In the genomic region with DNA sequence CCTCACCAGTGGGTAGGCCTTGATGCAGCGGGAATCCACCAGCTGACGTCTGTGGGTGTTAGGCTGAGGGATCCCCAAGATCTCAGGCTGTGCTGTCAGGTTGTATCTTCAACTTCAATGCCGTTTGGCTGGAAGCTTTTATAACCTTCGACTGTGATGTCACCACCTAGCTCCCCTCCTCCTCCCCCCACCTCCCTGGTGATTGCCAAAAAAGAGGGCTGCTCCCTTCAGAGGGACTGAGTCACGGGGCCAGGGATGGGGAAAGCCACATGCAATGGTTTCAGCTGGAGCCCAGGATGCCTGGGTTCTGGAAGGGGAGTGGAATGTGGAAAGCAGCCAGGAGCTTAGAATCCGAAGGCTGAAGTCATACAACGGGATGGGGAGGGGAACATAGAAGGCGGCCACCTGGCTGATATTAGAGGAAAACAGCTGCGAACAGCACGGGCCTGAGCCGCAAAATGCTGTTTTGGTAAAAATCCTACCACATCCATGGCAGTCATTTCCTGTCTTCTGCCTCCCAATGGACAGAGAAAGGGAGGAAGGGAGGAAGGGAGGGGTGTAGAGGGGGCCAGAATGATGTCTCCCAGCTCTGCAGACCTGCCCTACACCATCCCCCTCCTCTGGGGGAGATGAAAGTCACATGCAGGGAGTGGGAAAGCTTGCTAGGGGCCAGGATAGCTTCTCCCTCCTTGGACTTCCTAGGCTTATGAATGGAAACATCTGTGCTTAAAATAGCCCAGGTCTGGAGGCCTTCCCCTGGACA, we compare ENCODE assay signal across 1 cellular context.
A peak's percentile ranks its signal among the peaks of the same experiment; 100 is the strongest.
TF ChIP-seq lines count a peak whose summit lies in the region.

A gene (minus strand): TSS at position 110 of the 763 bp plus-strand sequence. CDS start 1,022 bp downstream, outside the sequence.

TF ChIP-seq in HEK293, 187 proteins besides CTCF, POLR2A, EP300 and RAD21 (continued from another document and continues in another):
- TF ChIP-seq, protein P1, sequence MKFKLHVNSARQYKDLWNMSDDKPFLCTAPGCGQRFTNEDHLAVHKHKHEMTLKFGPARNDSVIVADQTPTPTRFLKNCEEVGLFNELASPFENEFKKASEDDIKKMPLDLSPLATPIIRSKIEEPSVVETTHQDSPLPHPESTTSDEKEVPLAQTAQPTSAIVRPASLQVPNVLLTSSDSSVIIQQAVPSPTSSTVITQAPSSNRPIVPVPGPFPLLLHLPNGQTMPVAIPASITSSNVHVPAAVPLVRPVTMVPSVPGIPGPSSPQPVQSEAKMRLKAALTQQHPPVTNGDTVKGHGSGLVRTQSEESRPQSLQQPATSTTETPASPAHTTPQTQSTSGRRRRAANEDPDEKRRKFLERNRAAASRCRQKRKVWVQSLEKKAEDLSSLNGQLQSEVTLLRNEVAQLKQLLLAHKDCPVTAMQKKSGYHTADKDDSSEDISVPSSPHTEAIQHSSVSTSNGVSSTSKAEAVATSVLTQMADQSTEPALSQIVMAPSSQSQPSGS (tag by site-specific recombination; IDR thresholded peaks at IDR 0.05; ENCODE audit: low read depth) = peak; percentile 25; the same call in 1 of the 2 replicates
- no peak for TF ChIP-seq SP3 (tag by site-specific recombination; IDR thresholded peaks at IDR 0.05)
- no peak for TF ChIP-seq ZNF121 (tag by site-specific recombination; IDR thresholded peaks at IDR 0.05)
- TF ChIP-seq OSR2 (tag by site-specific recombination; IDR thresholded peaks at IDR 0.05) = no peak
- TF ChIP-seq SP7 (tag by site-specific recombination; IDR thresholded peaks at IDR 0.05) = peak; percentile 36; the same call in 1 of the 2 replicates
- peak; percentile 87 for TF ChIP-seq ZNF629 (tag by site-specific recombination; IDR thresholded peaks at IDR 0.05)
- TF ChIP-seq, protein P2, sequence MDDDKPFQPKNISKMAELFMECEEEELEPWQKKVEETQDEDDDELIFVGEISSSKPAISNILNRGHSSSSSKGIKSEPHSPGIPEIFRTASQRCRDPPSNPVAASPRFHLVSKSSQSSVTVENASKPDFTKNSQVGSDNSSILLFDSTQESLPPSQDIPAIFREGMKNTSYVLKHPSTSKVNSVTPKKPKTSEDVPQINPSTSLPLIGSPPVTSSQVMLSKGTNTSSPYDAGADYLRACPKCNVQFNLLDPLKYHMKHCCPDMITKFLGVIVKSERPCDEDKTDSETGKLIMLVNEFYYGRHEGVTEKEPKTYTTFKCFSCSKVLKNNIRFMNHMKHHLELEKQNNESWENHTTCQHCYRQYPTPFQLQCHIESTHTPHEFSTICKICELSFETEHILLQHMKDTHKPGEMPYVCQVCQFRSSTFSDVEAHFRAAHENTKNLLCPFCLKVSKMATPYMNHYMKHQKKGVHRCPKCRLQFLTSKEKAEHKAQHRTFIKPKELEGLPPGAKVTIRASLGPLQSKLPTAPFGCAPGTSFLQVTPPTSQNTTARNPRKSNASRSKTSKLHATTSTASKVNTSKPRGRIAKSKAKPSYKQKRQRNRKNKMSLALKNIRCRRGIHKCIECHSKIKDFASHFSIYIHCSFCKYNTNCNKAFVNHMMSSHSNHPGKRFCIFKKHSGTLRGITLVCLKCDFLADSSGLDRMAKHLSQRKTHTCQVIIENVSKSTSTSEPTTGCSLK (tag by site-specific recombination; IDR thresholded peaks at IDR 0.05) = no peak
- TF ChIP-seq MEIS1 (CRISPR knock-in tag; IDR thresholded peaks at IDR 0.05; ENCODE audit: borderline replicate concordance) = no peak
- TF ChIP-seq, protein P3, sequence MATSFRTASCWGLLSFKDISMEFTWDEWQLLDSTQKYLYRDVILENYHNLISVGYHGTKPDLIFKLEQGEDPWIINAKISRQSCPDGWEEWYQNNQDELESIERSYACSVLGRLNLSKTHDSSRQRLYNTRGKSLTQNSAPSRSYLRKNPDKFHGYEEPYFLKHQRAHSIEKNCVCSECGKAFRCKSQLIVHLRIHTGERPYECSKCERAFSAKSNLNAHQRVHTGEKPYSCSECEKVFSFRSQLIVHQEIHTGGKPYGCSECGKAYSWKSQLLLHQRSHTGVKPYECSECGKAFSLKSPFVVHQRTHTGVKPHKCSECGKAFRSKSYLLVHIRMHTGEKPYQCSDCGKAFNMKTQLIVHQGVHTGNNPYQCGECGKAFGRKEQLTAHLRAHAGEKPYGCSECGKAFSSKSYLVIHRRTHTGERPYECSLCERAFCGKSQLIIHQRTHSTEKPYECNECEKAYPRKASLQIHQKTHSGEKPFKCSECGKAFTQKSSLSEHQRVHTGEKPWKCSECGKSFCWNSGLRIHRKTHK (tag by site-specific recombination; IDR thresholded peaks at IDR 0.05) = no peak
- TF ChIP-seq PRDM1 (tag by site-specific recombination; IDR thresholded peaks at IDR 0.05) = no peak
- TF ChIP-seq ZNF16 (tag by site-specific recombination; IDR thresholded peaks at IDR 0.05; ENCODE audit: low read depth) = no peak
- 0 out of 2 replicates have a peak, but pooled peaks have one; percentile 15 for TF ChIP-seq ZFP69B (tag by site-specific recombination; IDR thresholded peaks at IDR 0.05)
- TF ChIP-seq, protein P4, sequence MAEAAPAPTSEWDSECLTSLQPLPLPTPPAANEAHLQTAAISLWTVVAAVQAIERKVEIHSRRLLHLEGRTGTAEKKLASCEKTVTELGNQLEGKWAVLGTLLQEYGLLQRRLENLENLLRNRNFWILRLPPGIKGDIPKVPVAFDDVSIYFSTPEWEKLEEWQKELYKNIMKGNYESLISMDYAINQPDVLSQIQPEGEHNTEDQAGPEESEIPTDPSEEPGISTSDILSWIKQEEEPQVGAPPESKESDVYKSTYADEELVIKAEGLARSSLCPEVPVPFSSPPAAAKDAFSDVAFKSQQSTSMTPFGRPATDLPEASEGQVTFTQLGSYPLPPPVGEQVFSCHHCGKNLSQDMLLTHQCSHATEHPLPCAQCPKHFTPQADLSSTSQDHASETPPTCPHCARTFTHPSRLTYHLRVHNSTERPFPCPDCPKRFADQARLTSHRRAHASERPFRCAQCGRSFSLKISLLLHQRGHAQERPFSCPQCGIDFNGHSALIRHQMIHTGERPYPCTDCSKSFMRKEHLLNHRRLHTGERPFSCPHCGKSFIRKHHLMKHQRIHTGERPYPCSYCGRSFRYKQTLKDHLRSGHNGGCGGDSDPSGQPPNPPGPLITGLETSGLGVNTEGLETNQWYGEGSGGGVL (tag by site-specific recombination; IDR thresholded peaks at IDR 0.05) = peak; percentile 65
- TF ChIP-seq ZNF585B (tag by site-specific recombination; IDR thresholded peaks at IDR 0.05) = no peak
- TF ChIP-seq, protein P5, sequence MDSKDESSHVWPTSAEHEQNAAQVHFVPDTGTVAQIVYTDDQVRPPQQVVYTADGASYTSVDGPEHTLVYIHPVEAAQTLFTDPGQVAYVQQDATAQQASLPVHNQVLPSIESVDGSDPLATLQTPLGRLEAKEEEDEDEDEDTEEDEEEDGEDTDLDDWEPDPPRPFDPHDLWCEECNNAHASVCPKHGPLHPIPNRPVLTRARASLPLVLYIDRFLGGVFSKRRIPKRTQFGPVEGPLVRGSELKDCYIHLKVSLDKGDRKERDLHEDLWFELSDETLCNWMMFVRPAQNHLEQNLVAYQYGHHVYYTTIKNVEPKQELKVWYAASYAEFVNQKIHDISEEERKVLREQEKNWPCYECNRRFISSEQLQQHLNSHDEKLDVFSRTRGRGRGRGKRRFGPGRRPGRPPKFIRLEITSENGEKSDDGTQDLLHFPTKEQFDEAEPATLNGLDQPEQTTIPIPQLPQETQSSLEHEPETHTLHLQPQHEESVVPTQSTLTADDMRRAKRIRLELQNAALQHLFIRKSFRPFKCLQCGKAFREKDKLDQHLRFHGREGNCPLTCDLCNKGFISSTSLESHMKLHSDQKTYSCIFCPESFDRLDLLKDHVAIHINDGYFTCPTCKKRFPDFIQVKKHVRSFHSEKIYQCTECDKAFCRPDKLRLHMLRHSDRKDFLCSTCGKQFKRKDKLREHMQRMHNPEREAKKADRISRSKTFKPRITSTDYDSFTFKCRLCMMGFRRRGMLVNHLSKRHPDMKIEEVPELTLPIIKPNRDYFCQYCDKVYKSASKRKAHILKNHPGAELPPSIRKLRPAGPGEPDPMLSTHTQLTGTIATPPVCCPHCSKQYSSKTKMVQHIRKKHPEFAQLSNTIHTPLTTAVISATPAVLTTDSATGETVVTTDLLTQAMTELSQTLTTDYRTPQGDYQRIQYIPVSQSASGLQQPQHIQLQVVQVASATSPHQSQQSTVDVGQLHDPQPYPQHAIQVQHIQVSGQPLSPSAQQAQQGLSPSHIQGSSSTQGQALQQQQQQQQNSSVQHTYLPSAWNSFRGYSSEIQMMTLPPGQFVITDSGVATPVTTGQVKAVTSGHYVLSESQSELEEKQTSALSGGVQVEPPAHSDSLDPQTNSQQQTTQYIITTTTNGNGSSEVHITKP (tag by site-specific recombination; IDR thresholded peaks at IDR 0.05) = peak; percentile 17; the same call in 1 of the 2 replicates
- no peak for TF ChIP-seq ZNF292 (tag by site-specific recombination; IDR thresholded peaks at IDR 0.05; ENCODE audit: borderline replicate concordance, low read depth)
- peak; percentile 35; the same call in 1 of the 2 replicates for TF ChIP-seq ZNF366 (tag by site-specific recombination; conservative IDR thresholded peaks at IDR 0.05)
- 0 out of 2 replicates have a peak, but pooled peaks have one; percentile 44 for TF ChIP-seq ZEB2 (tag by site-specific recombination; IDR thresholded peaks at IDR 0.05)
- TF ChIP-seq ZNF747 (tag by site-specific recombination; IDR thresholded peaks at IDR 0.05) = no peak
- TF ChIP-seq SCRT2 (tag by site-specific recombination; IDR thresholded peaks at IDR 0.05) = no peak
- TF ChIP-seq ZNF548 (tag by site-specific recombination; IDR thresholded peaks at IDR 0.05) = no peak
- no peak for TF ChIP-seq HOXD13 (CRISPR knock-in tag; IDR thresholded peaks at IDR 0.05; ENCODE audit: borderline replicate concordance)
- TF ChIP-seq ZNF2 (tag by site-specific recombination; IDR thresholded peaks at IDR 0.05) = no peak
- TF ChIP-seq ZNF660 (tag by site-specific recombination; IDR thresholded peaks at IDR 0.05) = no peak
- TF ChIP-seq WT1 (tag by site-specific recombination; IDR thresholded peaks at IDR 0.05) = 0 out of 2 replicates have a peak, but pooled peaks have one; percentile 72
- TF ChIP-seq GLI4 (tag by site-specific recombination; IDR thresholded peaks at IDR 0.05) = no peak
- no peak for TF ChIP-seq ZFP3 (tag by site-specific recombination; IDR thresholded peaks at IDR 0.05; ENCODE audit: low read depth)
- TF ChIP-seq, protein P6, sequence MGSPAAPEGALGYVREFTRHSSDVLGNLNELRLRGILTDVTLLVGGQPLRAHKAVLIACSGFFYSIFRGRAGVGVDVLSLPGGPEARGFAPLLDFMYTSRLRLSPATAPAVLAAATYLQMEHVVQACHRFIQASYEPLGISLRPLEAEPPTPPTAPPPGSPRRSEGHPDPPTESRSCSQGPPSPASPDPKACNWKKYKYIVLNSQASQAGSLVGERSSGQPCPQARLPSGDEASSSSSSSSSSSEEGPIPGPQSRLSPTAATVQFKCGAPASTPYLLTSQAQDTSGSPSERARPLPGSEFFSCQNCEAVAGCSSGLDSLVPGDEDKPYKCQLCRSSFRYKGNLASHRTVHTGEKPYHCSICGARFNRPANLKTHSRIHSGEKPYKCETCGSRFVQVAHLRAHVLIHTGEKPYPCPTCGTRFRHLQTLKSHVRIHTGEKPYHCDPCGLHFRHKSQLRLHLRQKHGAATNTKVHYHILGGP (tag by site-specific recombination; IDR thresholded peaks at IDR 0.05) = no peak
- TF ChIP-seq ZBTB8A (tag by site-specific recombination; IDR thresholded peaks at IDR 0.05) = no peak
- TF ChIP-seq ZNF707 (tag by site-specific recombination; IDR thresholded peaks at IDR 0.05) = no peak
- TF ChIP-seq ZNF335 (tag by site-specific recombination; conservative IDR thresholded peaks at IDR 0.05) = no peak
- no peak for TF ChIP-seq ZNF623 (tag by site-specific recombination; IDR thresholded peaks at IDR 0.05)
- no peak for TF ChIP-seq KLF16 (tag by site-specific recombination; IDR thresholded peaks at IDR 0.05)
- no peak for TF ChIP-seq ZSCAN30 (tag by site-specific recombination; IDR thresholded peaks at IDR 0.05)
- TF ChIP-seq ZNF175 (tag by site-specific recombination; IDR thresholded peaks at IDR 0.05) = no peak
- TF ChIP-seq SALL2 (tag by site-specific recombination; IDR thresholded peaks at IDR 0.05; ENCODE audit: borderline replicate concordance) = no peak
- TF ChIP-seq, protein P7, sequence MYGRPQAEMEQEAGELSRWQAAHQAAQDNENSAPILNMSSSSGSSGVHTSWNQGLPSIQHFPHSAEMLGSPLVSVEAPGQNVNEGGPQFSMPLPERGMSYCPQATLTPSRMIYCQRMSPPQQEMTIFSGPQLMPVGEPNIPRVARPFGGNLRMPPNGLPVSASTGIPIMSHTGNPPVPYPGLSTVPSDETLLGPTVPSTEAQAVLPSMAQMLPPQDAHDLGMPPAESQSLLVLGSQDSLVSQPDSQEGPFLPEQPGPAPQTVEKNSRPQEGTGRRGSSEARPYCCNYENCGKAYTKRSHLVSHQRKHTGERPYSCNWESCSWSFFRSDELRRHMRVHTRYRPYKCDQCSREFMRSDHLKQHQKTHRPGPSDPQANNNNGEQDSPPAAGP (tag by site-specific recombination; IDR thresholded peaks at IDR 0.05) = no peak
- no peak for TF ChIP-seq ZNF777 (tag by site-specific recombination; IDR thresholded peaks at IDR 0.05; ENCODE audit: borderline replicate concordance)
- TF ChIP-seq ZNF514 (tag by site-specific recombination; IDR thresholded peaks at IDR 0.05) = no peak
- TF ChIP-seq, protein P8, sequence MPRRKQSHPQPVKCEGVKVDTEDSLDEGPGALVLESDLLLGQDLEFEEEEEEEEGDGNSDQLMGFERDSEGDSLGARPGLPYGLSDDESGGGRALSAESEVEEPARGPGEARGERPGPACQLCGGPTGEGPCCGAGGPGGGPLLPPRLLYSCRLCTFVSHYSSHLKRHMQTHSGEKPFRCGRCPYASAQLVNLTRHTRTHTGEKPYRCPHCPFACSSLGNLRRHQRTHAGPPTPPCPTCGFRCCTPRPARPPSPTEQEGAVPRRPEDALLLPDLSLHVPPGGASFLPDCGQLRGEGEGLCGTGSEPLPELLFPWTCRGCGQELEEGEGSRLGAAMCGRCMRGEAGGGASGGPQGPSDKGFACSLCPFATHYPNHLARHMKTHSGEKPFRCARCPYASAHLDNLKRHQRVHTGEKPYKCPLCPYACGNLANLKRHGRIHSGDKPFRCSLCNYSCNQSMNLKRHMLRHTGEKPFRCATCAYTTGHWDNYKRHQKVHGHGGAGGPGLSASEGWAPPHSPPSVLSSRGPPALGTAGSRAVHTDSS (tag by site-specific recombination; IDR thresholded peaks at IDR 0.05) = no peak
- TF ChIP-seq ZNF600 (tag by site-specific recombination; IDR thresholded peaks at IDR 0.05) = 0 out of 2 replicates have a peak, but pooled peaks have one; percentile 19
- no peak for TF ChIP-seq ZSCAN23 (tag by site-specific recombination; IDR thresholded peaks at IDR 0.05)
- TF ChIP-seq, protein P9, sequence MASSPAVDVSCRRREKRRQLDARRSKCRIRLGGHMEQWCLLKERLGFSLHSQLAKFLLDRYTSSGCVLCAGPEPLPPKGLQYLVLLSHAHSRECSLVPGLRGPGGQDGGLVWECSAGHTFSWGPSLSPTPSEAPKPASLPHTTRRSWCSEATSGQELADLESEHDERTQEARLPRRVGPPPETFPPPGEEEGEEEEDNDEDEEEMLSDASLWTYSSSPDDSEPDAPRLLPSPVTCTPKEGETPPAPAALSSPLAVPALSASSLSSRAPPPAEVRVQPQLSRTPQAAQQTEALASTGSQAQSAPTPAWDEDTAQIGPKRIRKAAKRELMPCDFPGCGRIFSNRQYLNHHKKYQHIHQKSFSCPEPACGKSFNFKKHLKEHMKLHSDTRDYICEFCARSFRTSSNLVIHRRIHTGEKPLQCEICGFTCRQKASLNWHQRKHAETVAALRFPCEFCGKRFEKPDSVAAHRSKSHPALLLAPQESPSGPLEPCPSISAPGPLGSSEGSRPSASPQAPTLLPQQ (tag by site-specific recombination; IDR thresholded peaks at IDR 0.05) = no peak
- TF ChIP-seq ZNF324 (tag by site-specific recombination; IDR thresholded peaks at IDR 0.05) = no peak
- no peak for TF ChIP-seq BCL11A (tag by site-specific recombination; IDR thresholded peaks at IDR 0.05; ENCODE audit: low read depth)
- TF ChIP-seq ZNF677 (tag by site-specific recombination; IDR thresholded peaks at IDR 0.05) = no peak
- no peak for TF ChIP-seq ZNF571 (tag by site-specific recombination; IDR thresholded peaks at IDR 0.05)
- TF ChIP-seq ZBTB17 (tag by site-specific recombination; IDR thresholded peaks at IDR 0.05) = no peak
